In the genomic region with DNA sequence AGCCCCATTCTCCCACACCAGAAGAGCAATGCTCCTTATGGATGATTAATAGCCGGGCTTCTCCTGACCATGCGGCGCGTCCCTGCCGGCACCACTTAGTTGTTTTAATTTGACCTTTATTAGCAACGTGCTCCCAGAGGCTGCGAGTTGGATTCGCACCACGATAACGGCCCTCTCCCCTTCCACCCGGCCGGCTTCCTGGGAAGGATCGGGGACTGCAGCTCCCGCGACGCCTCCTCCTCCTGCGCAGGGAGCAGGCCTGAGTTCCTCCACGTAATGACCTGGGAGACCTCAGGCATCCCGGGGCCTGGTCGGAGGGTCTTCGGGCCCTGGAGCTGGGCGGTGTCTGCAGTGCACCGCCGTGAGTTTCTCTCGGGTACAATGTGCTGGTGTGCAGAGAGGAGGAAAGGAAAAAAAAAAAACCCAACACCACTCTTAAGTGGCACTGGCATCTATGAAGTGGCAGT, we compare ENCODE assay signal across 8 cellular contexts.
A peak's percentile ranks its signal among the peaks of the same experiment; 100 is the strongest.
DNase-seq lines count a peak whose midpoint lies in the region; ATAC-seq lines count a peak whose summit lies in the region.

No MANE protein-coding gene starts in this region.

- H3K4me1 Mint-ChIP-seq in naive thymus-derived CD4-positive, alpha-beta T cell = peaks cover 21 to 50% (median 43%) of the 10 kb centered on the region in 7 donors

- H3K36me3 Mint-ChIP-seq in naive thymus-derived CD4-positive, alpha-beta T cell = peaks cover 0 to 6% (median under 1%) of the 10 kb centered on the region in 5 donors

- peaks cover 89 to 100% (median 96%) of the 10 kb centered on the region in 11 experiments for H3K27me3 ChIP-seq in BLaER1 treated with 17β-estradiol and CSF1 and Interleukin-3, amounts not matched to agents 10 nM and 100 nM
- H3K27me3 ChIP-seq in naive thymus-derived CD4-positive, alpha-beta T cell (ENCODE audit: control insufficient read depth in 2 of 2, insufficient read depth in 2 of 2, low read length in 2 of 2) = peaks cover 5 to 25% of the 10 kb centered on the region in 2 donors

- H3K4me3 Mint-ChIP-seq in naive thymus-derived CD4-positive, alpha-beta T cell = peak overlapping the region; percentile 51 to 92 (median 84)

- H3K4me2 ChIP-seq in BLaER1 treated with 17β-estradiol and CSF1 and Interleukin-3, amounts not matched to agents 10 nM and 100 nM = peak overlapping the region; percentile 85 to 98 (median 93)

- peak; percentile 6 for ATAC-seq in HG02852 (IDR thresholded peaks at IDR 0.05; ENCODE audit: unreplicated experiment)
- no peak for ATAC-seq in naive thymus-derived CD4-positive, alpha-beta T cell
- no peak for ATAC-seq in esophagus mucosa

- no peak for DNase-seq in caudate nucleus (lab: John Stamatoyannopoulos, UW)
- peak in 1 of 9 donors; percentile 2 for DNase-seq in naive thymus-derived CD4-positive, alpha-beta T cell
- no peak for DNase-seq in NCI-H446 treated with DMSO at 0.1 percent for 48 hours (lab: John Stamatoyannopoulos, UW)
- no peak for DNase-seq in SKM-1 treated with dmso at 0.1 percent for 144 hours (lab: John Stamatoyannopoulos, UW; ENCODE audit: unreplicated experiment)
- no peak for DNase-seq in cerebellum (ENCODE audit: low spot score)

- no peaks in the 10 kb centered on the region for H3K36me3 ChIP-seq in BLaER1 treated with 17β-estradiol and CSF1 and Interleukin-3, amounts not matched to agents 10 nM and 100 nM
- no peaks in the 10 kb centered on the region for H3K36me3 ChIP-seq in naive thymus-derived CD4-positive, alpha-beta T cell (ENCODE audit: control insufficient read depth in 2 of 3, insufficient read depth in 3 of 3, low read length in 3 of 3)

- H4K20me1 ChIP-seq in BLaER1 treated with 17β-estradiol and CSF1 and Interleukin-3, amounts not matched to agents 10 nM and 100 nM = peaks cover 0 to 54% (median 34%) of the 10 kb centered on the region in 11 experiments; a peak in 16 of 22 replicates

- peak overlapping the region in 3 of 11 experiments; percentile 22 to 40 (median 27); a peak in 2 of 22 replicates for H3K9ac ChIP-seq in BLaER1 treated with 17β-estradiol and CSF1 and Interleukin-3, amounts not matched to agents 10 nM and 100 nM

- peak overlapping the region in 1 of 9 donors; percentile 65 for H3K27ac Mint-ChIP-seq in naive thymus-derived CD4-positive, alpha-beta T cell

- H3K27me3 Mint-ChIP-seq in naive thymus-derived CD4-positive, alpha-beta T cell = peaks cover 82 to 89% (median 87%) of the 10 kb centered on the region in 5 donors

- H3K27ac ChIP-seq in BLaER1 treated with 17β-estradiol and CSF1 and Interleukin-3, amounts not matched to agents 10 nM and 100 nM = no peak overlapping the region
- H3K27ac ChIP-seq in caudate nucleus (ENCODE audit: low read depth, low read length) = peak overlapping the region; percentile 58
- no peak overlapping the region for H3K27ac ChIP-seq in naive thymus-derived CD4-positive, alpha-beta T cell (ENCODE audit: low read depth, low read length)

- peaks cover 0 to 14% (median 7%) of the 10 kb centered on the region in 11 experiments; a peak in 15 of 22 replicates for H3K9me3 ChIP-seq in BLaER1 treated with 17β-estradiol and CSF1 and Interleukin-3, amounts not matched to agents 10 nM and 100 nM (replicated peaks in 1 of 11)
- no peaks in the 10 kb centered on the region for H3K9me3 ChIP-seq in naive thymus-derived CD4-positive, alpha-beta T cell (ENCODE audit: control insufficient read depth in 2 of 3, low read length in 3 of 3)

- POLR2A ChIA-PET in naive thymus-derived CD4-positive, alpha-beta T cell (lab: Charles Lee) = no interaction called here

- H3K4me1 ChIP-seq in BLaER1 treated with 17β-estradiol and CSF1 and Interleukin-3, amounts not matched to agents 10 nM and 100 nM = peaks cover 44 to 52% (median 48%) of the 10 kb centered on the region in 10 experiments
- peaks cover 9 to 32% of the 10 kb centered on the region in 2 donors for H3K4me1 ChIP-seq in naive thymus-derived CD4-positive, alpha-beta T cell (ENCODE audit: control insufficient read depth in 2 of 2, insufficient read depth in 2 of 2, low read length in 2 of 2)

- H3K9me3 Mint-ChIP-seq in naive thymus-derived CD4-positive, alpha-beta T cell = peaks cover 0 to 15% (median 0%) of the 10 kb centered on the region in 11 donors

- CTCF ChIA-PET in naive thymus-derived CD4-positive, alpha-beta T cell (lab: Charles Lee) = no interaction called here

- peak overlapping the region; percentile 49 to 71 (median 58) for H3K4me3 ChIP-seq in BLaER1 treated with 17β-estradiol and CSF1 and Interleukin-3, amounts not matched to agents 10 nM and 100 nM
- no peak overlapping the region for H3K4me3 ChIP-seq in naive thymus-derived CD4-positive, alpha-beta T cell (ENCODE audit: low read length)

- intact Hi-C loops in naive thymus-derived CD4-positive, alpha-beta T cell (cut with micrococcal nuclease) = loop anchor here in 1 of 2 donors (5.0 kb wide), 1 partner anchor 106 kb away; no protein-coding TSS in a partner anchor
